8 cellular contexts compared by ENCODE assay signal in the genomic region with DNA sequence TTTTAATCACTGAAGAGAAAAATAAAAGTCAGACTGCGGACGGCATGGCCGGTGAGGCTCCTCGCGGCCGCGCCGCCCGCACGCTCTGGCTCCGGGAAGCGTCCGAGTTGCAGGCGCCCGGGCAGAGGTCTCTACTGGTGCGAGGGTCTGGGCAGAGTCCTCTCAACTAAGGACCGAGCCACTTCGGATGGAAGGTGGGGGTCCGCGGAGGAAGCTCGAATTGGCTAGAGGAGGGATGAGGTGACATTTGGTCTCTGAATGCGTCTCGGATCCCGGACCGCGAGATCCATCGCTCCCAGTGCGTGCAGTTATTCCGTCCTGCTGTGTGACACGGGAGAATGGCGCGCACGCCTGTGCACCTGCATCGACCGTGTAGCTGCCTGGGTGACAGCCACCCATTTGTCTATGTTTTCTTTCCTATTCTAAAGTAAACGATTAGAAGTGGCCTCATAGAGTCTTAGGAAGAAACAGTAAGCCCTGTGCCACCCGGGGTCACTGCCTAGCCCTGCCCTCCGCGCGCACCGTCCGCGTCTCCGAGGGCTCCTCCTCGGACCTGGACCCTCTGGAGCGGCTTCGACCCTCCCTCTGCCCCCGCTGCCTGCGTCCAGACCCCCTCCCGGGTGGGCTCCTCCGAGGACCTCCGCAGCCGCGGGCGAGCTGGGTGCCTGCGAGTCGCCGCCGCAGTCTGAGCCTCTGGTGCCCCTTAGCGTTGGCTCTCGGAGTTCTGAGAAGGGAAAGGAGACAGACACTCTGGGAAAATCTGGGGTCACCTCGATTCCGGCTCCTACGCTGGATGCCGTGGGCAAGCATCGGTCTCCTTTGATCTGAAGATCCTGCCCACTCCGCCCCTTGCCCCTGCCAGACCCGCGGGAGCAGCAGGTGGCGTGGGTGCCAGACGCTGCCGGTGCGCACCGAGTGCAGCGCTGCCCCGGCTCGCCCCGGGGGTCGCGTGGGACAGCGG.
DNase-seq lines count a peak whose midpoint lies in the region; TF ChIP-seq lines count a peak whose summit lies in the region.

No MANE protein-coding gene starts in this region.

- 6% methylated on average over 37 of the region's 81 CpGs for WGBS in mammary epithelial cell (ENCODE audit: low coverage, missing lambda C conversion rate)

- H3K27me3 Mint-ChIP-seq in activated CD4-positive, alpha-beta T cell treated with anti-CD3 and anti-CD28 coated beads, Interleukin-2, amount 10 ng/mL, durations not matched to agents 7 days and 5 days, result peaks cover 38% of the 10 kb centered on the region

- H3K9me3 ChIP-seq in mammary epithelial cell (replicated peaks; ENCODE audit: insufficient read depth, low read length), result no peaks in the 10 kb centered on the region

- BruUV-seq in mammary epithelial cell (replicated peaks; lab: Mats Ljungman, UMichigan), result no TSS peak

- no peak overlapping the region for H3K27ac Mint-ChIP-seq in activated CD4-positive, alpha-beta T cell treated with anti-CD3 and anti-CD28 coated beads, Interleukin-2, amount 10 ng/mL, durations not matched to agents 7 days and 5 days

- peaks cover 26% of the 10 kb centered on the region for H3K27me3 ChIP-seq in mammary epithelial cell (ENCODE audit: insufficient read depth, low read length)

- no peaks in the 10 kb centered on the region for H3K9me3 Mint-ChIP-seq in activated CD4-positive, alpha-beta T cell treated with anti-CD3 and anti-CD28 coated beads, Interleukin-2, amount 10 ng/mL, durations not matched to agents 7 days and 5 days

- peaks cover 6% of the 10 kb centered on the region for H3K4me1 ChIP-seq in mammary epithelial cell (ENCODE audit: insufficient read depth, low read length)

- CTCF ChIA-PET in activated CD4-positive, alpha-beta T cell treated with anti-CD3 and anti-CD28 coated beads, Interleukin-2, amount 10 ng/mL, durations not matched to agents 7 days and 5 days (lab: Charles Lee), result no interaction called here
- CTCF ChIA-PET in mammary epithelial cell (lab: Charles Lee; ENCODE audit: low non-redundant PET), result no interaction called here

- no peaks in the 10 kb centered on the region for H4K20me1 ChIP-seq in mammary epithelial cell (ENCODE audit: insufficient read depth, low read length)

- no peak overlapping the region for H3K27ac ChIP-seq in mammary epithelial cell (ENCODE audit: insufficient read depth, low read depth, low read length)
- no peak overlapping the region for H3K27ac ChIP-seq in substantia nigra (ENCODE audit: low read depth, low read length, poor library complexity, severe bottlenecking)

- H3K4me3 Mint-ChIP-seq in activated CD4-positive, alpha-beta T cell treated with anti-CD3 and anti-CD28 coated beads, Interleukin-2, amount 10 ng/mL, durations not matched to agents 7 days and 5 days, result peak overlapping the region; percentile 25

- dilution Hi-C loops in mammary epithelial cell (cut with HindIII; ENCODE audit: low sequenced_read_pairs), result no loop called here

- no peaks in the 10 kb centered on the region for H3K79me2 ChIP-seq in mammary epithelial cell (ENCODE audit: insufficient read depth, low read length)

- POLR2A ChIA-PET in activated CD4-positive, alpha-beta T cell treated with anti-CD3 and anti-CD28 coated beads, Interleukin-2, amount 10 ng/mL, durations not matched to agents 7 days and 5 days (lab: Charles Lee), result no interaction called here

- peak overlapping the region; percentile 46 for H2AFZ ChIP-seq in mammary epithelial cell (ENCODE audit: low read depth, low read length)

- peaks cover 8% of the 10 kb centered on the region for H3K4me1 Mint-ChIP-seq in activated CD4-positive, alpha-beta T cell treated with anti-CD3 and anti-CD28 coated beads, Interleukin-2, amount 10 ng/mL, durations not matched to agents 7 days and 5 days

- in situ Hi-C loops in mammary epithelial cell (cut with MboI; ENCODE audit: low sequenced_read_pairs in 2 of 2), result no loop called here

- peak overlapping the region in 1 of 3 experiments; percentile 31 for H3K4me3 ChIP-seq in mammary epithelial cell (replicated peaks in 1 of 3; ENCODE audit: insufficient read depth in 1 of 3, low read depth in 2 of 3, low read length in 3 of 3)

- H3K36me3 Mint-ChIP-seq in activated CD4-positive, alpha-beta T cell treated with anti-CD3 and anti-CD28 coated beads, Interleukin-2, amount 10 ng/mL, durations not matched to agents 7 days and 5 days (ENCODE audit: low read depth), result no peaks in the 10 kb centered on the region

- H3K4me2 ChIP-seq in mammary epithelial cell (ENCODE audit: insufficient read depth, low read depth, low read length), result peak overlapping the region; percentile 70

- DNase-seq in activated CD4-positive, alpha-beta T cell treated with anti-CD3 and anti-CD28 coated beads, Interleukin-2, amount 10 ng/mL, durations not matched to agents 7 days and 5 days, result no peak
- DNase-seq in activated CD4-positive, alpha-beta T cell treated with anti-CD3 and anti-CD28 coated beads for 4 hours, result no peak
- DNase-seq in NCI-H345 (lab: John Stamatoyannopoulos, UW) (peak; percentile 83), mammary epithelial cell (peak; percentile 41), left kidney (ENCODE audit: low read depth, low spot score) (peak; percentile 88), substantia nigra (lab: John Stamatoyannopoulos, UW) (peak in 40 of 49 donors; percentile 2 to 63 (median 22)), HuH-7.5 (ENCODE audit: low spot score) (no peak)
- DNase-seq in activated CD4-positive, alpha-beta T cell treated with anti-CD3 and anti-CD28 coated beads for 1 hour, result no peak

- no peaks in the 10 kb centered on the region for H3K36me3 ChIP-seq in mammary epithelial cell (ENCODE audit: insufficient read depth, low read length)

- no peak overlapping the region for H3K9ac ChIP-seq in mammary epithelial cell (ENCODE audit: insufficient read depth, low read length)

- intact Hi-C loops in mammary epithelial cell (cut with micrococcal nuclease), result loop anchor here (5.0 kb wide), 1 partner anchor 661 kb away; no protein-coding TSS in a partner anchor

- TF ChIP-seq CTCF in mammary epithelial cell (conservative IDR thresholded peaks at IDR 0.05 in 1 of 2, IDR thresholded peaks at IDR 0.05 in 1 of 2; ENCODE audit: extremely low read depth in 1 of 2, insufficient read depth in 1 of 2, low read depth in 1 of 2, low read length in 2 of 2), result peak; percentile 11 to 42

Comparison
In these comparisons a context has a peak if more than half of its experiments do, and no peak if none do; other contexts are left out.
1. DNase-seq: peak in NCI-H345 (single experiment), mammary epithelial cell (single experiment), left kidney (single experiment) and substantia nigra (40 of 49); none in activated CD4-positive, alpha-beta T cell treated with anti-CD3 and anti-CD28 coated beads, Interleukin-2, amount 10 ng/mL, durations not matched to agents 7 days and 5 days (single experiment), activated CD4-positive, alpha-beta T cell treated with anti-CD3 and anti-CD28 coated beads for 4 hours (0 of 2), HuH-7.5 (single experiment) and activated CD4-positive, alpha-beta T cell treated with anti-CD3 and anti-CD28 coated beads for 1 hour (single experiment).